2 cellular contexts compared by ENCODE assay signal in the genomic region with DNA sequence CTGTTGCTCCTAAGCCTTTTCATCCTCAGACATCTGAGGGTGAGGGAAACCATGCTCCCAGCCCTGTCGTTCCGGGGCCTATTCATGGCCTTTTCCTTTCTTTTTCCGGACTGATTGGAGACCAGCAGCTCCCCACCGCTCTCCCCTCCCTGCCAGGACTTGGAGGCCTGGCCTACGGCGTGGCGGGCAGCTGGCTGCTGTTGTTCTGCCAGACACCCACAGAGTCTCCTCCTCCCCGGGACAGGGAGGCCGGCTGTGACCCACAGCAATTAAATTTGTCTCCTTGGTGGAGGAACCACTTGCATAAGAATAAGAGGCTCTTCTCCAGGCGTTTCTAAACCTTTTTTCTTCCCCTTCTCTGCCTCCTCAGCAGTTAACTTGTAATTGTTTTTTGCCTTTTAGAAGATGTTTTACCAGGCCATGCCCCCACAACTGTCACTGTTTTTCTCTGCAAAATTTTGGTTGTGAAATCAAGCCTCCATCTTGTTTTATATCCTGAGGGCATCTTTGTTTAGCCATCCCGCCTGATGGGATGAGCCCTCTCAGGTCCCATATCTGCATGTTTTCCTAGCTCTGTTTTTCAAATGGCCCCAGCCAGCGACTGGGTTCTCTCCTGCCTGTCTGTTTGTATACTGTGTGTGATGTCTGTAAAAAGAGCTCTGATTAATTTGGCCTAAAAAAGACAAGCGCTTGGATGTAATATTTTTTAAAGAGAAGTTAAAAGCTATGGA.
TF ChIP-seq lines count a peak whose summit lies in the region.

No MANE protein-coding gene starts in this region.

TF ChIP-seq in SK-N-SH, 30 proteins besides CTCF, POLR2A, EP300 and RAD21 (continued from another document):
- TF ChIP-seq, protein P1, sequence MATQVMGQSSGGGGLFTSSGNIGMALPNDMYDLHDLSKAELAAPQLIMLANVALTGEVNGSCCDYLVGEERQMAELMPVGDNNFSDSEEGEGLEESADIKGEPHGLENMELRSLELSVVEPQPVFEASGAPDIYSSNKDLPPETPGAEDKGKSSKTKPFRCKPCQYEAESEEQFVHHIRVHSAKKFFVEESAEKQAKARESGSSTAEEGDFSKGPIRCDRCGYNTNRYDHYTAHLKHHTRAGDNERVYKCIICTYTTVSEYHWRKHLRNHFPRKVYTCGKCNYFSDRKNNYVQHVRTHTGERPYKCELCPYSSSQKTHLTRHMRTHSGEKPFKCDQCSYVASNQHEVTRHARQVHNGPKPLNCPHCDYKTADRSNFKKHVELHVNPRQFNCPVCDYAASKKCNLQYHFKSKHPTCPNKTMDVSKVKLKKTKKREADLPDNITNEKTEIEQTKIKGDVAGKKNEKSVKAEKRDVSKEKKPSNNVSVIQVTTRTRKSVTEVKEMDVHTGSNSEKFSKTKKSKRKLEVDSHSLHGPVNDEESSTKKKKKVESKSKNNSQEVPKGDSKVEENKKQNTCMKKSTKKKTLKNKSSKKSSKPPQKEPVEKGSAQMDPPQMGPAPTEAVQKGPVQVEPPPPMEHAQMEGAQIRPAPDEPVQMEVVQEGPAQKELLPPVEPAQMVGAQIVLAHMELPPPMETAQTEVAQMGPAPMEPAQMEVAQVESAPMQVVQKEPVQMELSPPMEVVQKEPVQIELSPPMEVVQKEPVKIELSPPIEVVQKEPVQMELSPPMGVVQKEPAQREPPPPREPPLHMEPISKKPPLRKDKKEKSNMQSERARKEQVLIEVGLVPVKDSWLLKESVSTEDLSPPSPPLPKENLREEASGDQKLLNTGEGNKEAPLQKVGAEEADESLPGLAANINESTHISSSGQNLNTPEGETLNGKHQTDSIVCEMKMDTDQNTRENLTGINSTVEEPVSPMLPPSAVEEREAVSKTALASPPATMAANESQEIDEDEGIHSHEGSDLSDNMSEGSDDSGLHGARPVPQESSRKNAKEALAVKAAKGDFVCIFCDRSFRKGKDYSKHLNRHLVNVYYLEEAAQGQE (IDR thresholded peaks at IDR 0.05; ENCODE audit: low read depth, low read length), result no peak
- TF ChIP-seq, protein P2, sequence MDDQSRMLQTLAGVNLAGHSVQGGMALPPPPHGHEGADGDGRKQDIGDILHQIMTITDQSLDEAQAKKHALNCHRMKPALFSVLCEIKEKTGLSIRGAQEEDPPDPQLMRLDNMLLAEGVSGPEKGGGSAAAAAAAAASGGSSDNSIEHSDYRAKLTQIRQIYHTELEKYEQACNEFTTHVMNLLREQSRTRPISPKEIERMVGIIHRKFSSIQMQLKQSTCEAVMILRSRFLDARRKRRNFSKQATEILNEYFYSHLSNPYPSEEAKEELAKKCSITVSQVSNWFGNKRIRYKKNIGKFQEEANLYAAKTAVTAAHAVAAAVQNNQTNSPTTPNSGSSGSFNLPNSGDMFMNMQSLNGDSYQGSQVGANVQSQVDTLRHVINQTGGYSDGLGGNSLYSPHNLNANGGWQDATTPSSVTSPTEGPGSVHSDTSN (IDR thresholded peaks at IDR 0.05), result no peak
- no peak for TF ChIP-seq FOSL2 (IDR thresholded peaks at IDR 0.05; ENCODE audit: borderline replicate concordance, low read depth)
- TF ChIP-seq, protein P3, sequence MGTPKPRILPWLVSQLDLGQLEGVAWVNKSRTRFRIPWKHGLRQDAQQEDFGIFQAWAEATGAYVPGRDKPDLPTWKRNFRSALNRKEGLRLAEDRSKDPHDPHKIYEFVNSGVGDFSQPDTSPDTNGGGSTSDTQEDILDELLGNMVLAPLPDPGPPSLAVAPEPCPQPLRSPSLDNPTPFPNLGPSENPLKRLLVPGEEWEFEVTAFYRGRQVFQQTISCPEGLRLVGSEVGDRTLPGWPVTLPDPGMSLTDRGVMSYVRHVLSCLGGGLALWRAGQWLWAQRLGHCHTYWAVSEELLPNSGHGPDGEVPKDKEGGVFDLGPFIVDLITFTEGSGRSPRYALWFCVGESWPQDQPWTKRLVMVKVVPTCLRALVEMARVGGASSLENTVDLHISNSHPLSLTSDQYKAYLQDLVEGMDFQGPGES (IDR thresholded peaks at IDR 0.05; ENCODE audit: low read depth, low read length), result no peak
- TF ChIP-seq POLR2AphosphoS5 (IDR thresholded peaks at IDR 0.05; ENCODE audit: low read depth, low read length), result no peak
- TF ChIP-seq TEAD4 (IDR thresholded peaks at IDR 0.05; ENCODE audit: borderline replicate concordance, insufficient read depth), result no peak
- TF ChIP-seq GABPA (IDR thresholded peaks at IDR 0.05; ENCODE audit: low read depth), result no peak
- TF ChIP-seq TCF12 (IDR thresholded peaks at IDR 0.05), result no peak
- TF ChIP-seq RCOR1 (IDR thresholded peaks at IDR 0.05; ENCODE audit: low read length), result no peak
- TF ChIP-seq, protein P4, sequence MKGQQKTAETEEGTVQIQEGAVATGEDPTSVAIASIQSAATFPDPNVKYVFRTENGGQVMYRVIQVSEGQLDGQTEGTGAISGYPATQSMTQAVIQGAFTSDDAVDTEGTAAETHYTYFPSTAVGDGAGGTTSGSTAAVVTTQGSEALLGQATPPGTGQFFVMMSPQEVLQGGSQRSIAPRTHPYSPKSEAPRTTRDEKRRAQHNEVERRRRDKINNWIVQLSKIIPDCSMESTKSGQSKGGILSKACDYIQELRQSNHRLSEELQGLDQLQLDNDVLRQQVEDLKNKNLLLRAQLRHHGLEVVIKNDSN (IDR thresholded peaks at IDR 0.05; ENCODE audit: borderline replicate concordance, low read depth), result no peak
- no peak for TF ChIP-seq CHD2 (IDR thresholded peaks at IDR 0.05; ENCODE audit: low read length, partially characterized antibody)
- TF ChIP-seq, protein P5, sequence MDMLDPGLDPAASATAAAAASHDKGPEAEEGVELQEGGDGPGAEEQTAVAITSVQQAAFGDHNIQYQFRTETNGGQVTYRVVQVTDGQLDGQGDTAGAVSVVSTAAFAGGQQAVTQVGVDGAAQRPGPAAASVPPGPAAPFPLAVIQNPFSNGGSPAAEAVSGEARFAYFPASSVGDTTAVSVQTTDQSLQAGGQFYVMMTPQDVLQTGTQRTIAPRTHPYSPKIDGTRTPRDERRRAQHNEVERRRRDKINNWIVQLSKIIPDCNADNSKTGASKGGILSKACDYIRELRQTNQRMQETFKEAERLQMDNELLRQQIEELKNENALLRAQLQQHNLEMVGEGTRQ (IDR thresholded peaks at IDR 0.05; ENCODE audit: borderline replicate concordance, low read depth, low read length), result no peak
- TF ChIP-seq NRF1 (IDR thresholded peaks at IDR 0.05; ENCODE audit: low read depth, low read length), result no peak
- TF ChIP-seq MXI1 (IDR thresholded peaks at IDR 0.05; ENCODE audit: low read depth, low read length), result no peak
- TF ChIP-seq RFX5 (IDR thresholded peaks at IDR 0.05; ENCODE audit: low read length), result no peak

TF ChIP-seq in SK-N-SH treated with all-trans-retinoic acid at 6 μM for 48 hours, 23 proteins besides CTCF, POLR2A, EP300 and RAD21 (continued from another document):
- TF ChIP-seq, protein P6, sequence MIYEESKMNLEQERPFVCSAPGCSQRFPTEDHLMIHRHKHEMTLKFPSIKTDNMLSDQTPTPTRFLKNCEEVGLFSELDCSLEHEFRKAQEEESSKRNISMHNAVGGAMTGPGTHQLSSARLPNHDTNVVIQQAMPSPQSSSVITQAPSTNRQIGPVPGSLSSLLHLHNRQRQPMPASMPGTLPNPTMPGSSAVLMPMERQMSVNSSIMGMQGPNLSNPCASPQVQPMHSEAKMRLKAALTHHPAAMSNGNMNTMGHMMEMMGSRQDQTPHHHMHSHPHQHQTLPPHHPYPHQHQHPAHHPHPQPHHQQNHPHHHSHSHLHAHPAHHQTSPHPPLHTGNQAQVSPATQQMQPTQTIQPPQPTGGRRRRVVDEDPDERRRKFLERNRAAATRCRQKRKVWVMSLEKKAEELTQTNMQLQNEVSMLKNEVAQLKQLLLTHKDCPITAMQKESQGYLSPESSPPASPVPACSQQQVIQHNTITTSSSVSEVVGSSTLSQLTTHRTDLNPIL (CRISPR knock-in tag; IDR thresholded peaks at IDR 0.05; ENCODE audit: low read depth), result no peak
- TF ChIP-seq, protein P7, sequence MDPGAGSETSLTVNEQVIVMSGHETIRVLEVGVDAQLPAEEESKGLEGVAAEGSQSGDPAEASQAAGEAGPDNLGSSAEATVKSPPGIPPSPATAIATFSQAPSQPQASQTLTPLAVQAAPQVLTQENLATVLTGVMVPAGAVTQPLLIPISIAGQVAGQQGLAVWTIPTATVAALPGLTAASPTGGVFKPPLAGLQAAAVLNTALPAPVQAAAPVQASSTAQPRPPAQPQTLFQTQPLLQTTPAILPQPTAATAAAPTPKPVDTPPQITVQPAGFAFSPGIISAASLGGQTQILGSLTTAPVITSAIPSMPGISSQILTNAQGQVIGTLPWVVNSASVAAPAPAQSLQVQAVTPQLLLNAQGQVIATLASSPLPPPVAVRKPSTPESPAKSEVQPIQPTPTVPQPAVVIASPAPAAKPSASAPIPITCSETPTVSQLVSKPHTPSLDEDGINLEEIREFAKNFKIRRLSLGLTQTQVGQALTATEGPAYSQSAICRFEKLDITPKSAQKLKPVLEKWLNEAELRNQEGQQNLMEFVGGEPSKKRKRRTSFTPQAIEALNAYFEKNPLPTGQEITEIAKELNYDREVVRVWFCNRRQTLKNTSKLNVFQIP (CRISPR knock-in tag; IDR thresholded peaks at IDR 0.05; ENCODE audit: borderline replicate concordance, low read depth), result no peak
- TF ChIP-seq, protein P8, sequence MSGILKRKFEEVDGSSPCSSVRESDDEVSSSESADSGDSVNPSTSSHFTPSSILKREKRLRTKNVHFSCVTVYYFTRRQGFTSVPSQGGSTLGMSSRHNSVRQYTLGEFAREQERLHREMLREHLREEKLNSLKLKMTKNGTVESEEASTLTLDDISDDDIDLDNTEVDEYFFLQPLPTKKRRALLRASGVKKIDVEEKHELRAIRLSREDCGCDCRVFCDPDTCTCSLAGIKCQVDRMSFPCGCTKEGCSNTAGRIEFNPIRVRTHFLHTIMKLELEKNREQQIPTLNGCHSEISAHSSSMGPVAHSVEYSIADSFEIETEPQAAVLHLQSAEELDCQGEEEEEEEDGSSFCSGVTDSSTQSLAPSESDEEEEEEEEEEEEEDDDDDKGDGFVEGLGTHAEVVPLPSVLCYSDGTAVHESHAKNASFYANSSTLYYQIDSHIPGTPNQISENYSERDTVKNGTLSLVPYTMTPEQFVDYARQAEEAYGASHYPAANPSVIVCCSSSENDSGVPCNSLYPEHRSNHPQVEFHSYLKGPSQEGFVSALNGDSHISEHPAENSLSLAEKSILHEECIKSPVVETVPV (CRISPR knock-in tag; IDR thresholded peaks at IDR 0.05), result no peak
- TF ChIP-seq ARNTL (CRISPR knock-in tag; IDR thresholded peaks at IDR 0.05; ENCODE audit: borderline replicate concordance, low read depth), result no peak
- no peak for TF ChIP-seq TOX (CRISPR knock-in tag; IDR thresholded peaks at IDR 0.05; ENCODE audit: borderline replicate concordance)
- TF ChIP-seq ZFP30 (CRISPR knock-in tag; IDR thresholded peaks at IDR 0.05), result no peak
TF ChIP-seq in SK-N-SH treated with all-trans-retinoic acid at 6 μM for 48 hours: peak in this region for 0.
